In genomic region chr15:78880242-78880533, GRCh38 we compare ENCODE assay signal across 13 cellular contexts. TPM values are rescaled to one million over a fixed set of nuclear protein-coding genes. Genes with fewer than 3 reads are reported as not detected.
DNase-seq lines count a peak whose midpoint lies in the region; ATAC-seq lines count a peak whose summit lies in the region.
"Had no signal": no experiment of that assay in that cellular context is flagged by ENCODE, and none has a peak within 500 bp of the region (broad histone marks: within the 10 kb centered on the region; RNA-seq: fewer than 3 reads in every experiment).

No MANE protein-coding gene starts in this region.

- peaks cover 3% of the 10 kb centered on the region for H3K36me3 Mint-ChIP-seq in activated naive CD8-positive, alpha-beta T cell

- H3K27me3 Mint-ChIP-seq in activated naive CD8-positive, alpha-beta T cell = no peaks in the 10 kb centered on the region
- H3K27me3 Mint-ChIP-seq: CD4-positive, alpha-beta memory T cell had no signal

- in situ Hi-C loops in ACHN (cut with HindIII; ENCODE audit: low pct_ligation_motif_present, low pct_unique_long_range_greater_than_20kb, low sequenced_read_pairs) = no loop called here
- in situ Hi-C loops in KBM-7 (cut with MboI; ENCODE audit: low pct_unique_long_range_greater_than_20kb, low sequenced_read_pairs) = no loop called here

- no peaks in the 10 kb centered on the region for H3K9me3 Mint-ChIP-seq in activated naive CD8-positive, alpha-beta T cell (ENCODE audit: low read depth)
- H3K9me3 Mint-ChIP-seq: CD4-positive, alpha-beta memory T cell; nephron had no signal

- peak; percentile 6 for DNase-seq in AG08395 (ENCODE audit: low spot score)
- DNase-seq in HT1080 (ENCODE audit: low read depth) = peak; percentile 53
- DNase-seq in iris pigment epithelial cell (ENCODE audit: low read depth) = peak; percentile 74
- DNase-seq in medulla oblongata (ENCODE audit: extremely low spot score) = no peak
- no peak for DNase-seq in ACHN
- DNase-seq in KBM-7 = no peak
- DNase-seq: CD4-positive, alpha-beta memory T cell; H7; NCI-H2171 treated with DMSO at 0.1 percent for 48 hours; stimulated activated CD4-positive, alpha-beta T cell treated with anti-CD3 and anti-CD28 coated beads, Interleukin-12 subunit alpha, Interleukin-12 subunit beta, amount 100 ng/mL, for 4 hours had no signal

- ATAC-seq in HG03139 (IDR thresholded peaks at IDR 0.05; ENCODE audit: unreplicated experiment) = no peak

- peaks cover 75% of the 10 kb centered on the region for H3K4me1 Mint-ChIP-seq in activated naive CD8-positive, alpha-beta T cell (ENCODE audit: low read depth)

- H3K27ac Mint-ChIP-seq in activated naive CD8-positive, alpha-beta T cell = peak overlapping the region; percentile 81

- no peak overlapping the region for H3K4me3 Mint-ChIP-seq in activated naive CD8-positive, alpha-beta T cell

RNA-seq across cellular contexts. Expression of gene MORF4L1, which starts 7.5 kb away (rescaled TPM):
- total RNA-seq in HT1080 (2014; rRNA removed; shearing (Covaris generic)) = 179 and 351 TPM in 2 replicates
- 394 and 487 TPM in 2 replicates for polyA plus RNA-seq in HT1080 (2015; cell fraction: cytosol; rRNA removed)
- 223 and 253 TPM in 2 replicates for polyA plus RNA-seq in HT1080 (2015; cell fraction: nucleus; rRNA removed)

Comparison
In these comparisons a context has a peak if more than half of its experiments do, and no peak if none do; other contexts are left out.
1. DNase-seq: peak in AG08395 (single experiment), HT1080 (single experiment) and iris pigment epithelial cell (single experiment); none in medulla oblongata (single experiment), ACHN (single experiment) and KBM-7 (single experiment).